In the genomic region with DNA sequence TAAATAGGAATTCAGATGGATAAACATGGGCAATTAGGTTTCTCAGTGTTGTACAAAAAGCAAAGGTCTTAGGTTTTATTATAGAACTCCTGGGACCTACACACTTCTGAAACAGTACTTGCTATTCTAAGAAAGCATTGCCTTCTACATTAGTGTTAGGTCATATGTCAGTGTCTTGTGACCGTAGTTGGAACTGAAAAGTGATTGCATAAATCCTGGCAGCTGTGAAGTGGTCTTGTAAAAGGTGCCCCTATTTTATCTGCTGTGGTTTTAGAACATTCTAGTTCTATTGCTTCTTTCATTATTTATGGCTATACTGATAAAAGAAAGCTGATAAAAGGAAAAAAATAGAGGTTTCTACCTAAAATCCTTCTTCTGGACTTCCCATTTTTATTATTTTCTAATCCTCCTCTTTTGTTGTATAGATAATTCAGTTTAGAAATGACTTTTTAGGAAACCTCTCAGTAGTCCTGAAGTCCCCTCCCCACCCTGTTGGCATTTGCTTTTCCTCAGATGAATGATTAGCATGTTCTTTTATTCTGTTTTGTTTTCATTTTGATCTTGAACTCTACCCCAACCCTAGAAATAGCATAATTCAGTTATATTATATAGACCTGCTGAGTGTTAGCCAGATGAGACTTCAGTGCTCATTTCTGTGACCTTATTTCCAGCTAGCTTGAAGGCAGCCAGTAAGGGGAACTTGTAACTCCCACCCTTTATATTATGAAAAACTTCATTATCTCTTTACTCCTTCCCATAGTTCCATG, we compare ENCODE assay signal across 1 cellular context.
TF ChIP-seq lines count a peak whose summit lies in the region.

No MANE protein-coding gene starts in this region.

TF ChIP-seq in SK-N-SH treated with all-trans-retinoic acid at 6 μM for 48 hours, 23 proteins besides CTCF, POLR2A, EP300 and RAD21 (continued from another document):
- TF ChIP-seq, protein P1, sequence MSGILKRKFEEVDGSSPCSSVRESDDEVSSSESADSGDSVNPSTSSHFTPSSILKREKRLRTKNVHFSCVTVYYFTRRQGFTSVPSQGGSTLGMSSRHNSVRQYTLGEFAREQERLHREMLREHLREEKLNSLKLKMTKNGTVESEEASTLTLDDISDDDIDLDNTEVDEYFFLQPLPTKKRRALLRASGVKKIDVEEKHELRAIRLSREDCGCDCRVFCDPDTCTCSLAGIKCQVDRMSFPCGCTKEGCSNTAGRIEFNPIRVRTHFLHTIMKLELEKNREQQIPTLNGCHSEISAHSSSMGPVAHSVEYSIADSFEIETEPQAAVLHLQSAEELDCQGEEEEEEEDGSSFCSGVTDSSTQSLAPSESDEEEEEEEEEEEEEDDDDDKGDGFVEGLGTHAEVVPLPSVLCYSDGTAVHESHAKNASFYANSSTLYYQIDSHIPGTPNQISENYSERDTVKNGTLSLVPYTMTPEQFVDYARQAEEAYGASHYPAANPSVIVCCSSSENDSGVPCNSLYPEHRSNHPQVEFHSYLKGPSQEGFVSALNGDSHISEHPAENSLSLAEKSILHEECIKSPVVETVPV (CRISPR knock-in tag; IDR thresholded peaks at IDR 0.05): no peak
